In the genomic region with DNA sequence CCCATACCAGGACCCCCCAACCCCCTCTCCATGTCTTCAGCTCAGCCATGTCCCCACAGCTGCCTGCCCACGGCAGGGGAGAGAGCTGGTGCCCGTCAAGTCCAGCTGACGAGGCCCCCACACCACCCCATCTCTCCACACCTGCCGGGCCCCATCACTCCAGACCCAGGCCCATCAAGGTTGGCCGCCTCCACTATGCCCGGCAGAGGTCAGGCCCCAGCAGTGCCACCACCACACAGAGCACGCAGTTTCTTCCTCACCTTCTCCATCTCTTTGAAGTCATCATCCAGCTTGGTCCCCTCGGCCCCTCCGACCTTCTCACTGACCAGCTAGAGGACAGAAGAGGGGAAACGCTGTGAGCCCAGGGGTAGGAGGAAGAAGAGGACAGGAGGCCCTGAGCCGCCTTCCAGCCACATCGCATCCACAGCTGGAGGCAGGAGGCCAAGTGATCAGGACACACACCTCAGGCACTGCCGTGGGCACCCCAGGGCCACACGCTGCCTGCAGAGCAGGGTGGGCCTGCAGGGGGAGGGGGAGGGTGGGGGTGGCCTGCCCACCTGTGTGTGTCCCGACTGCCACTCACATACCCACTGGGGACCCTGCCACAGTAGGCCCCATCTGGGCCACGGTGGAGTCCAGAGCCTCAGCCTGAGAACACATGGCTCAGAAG, we compare ENCODE assay signal across 18 cellular contexts. TPM values are rescaled to one million over a fixed set of nuclear protein-coding genes. Genes with fewer than 3 reads are reported as not detected.
DNase-seq lines count a peak whose midpoint lies in the region; TF ChIP-seq lines count a peak whose summit lies in the region.
"Had no signal": no experiment of that assay in that cellular context is flagged by ENCODE, and none has a peak within 500 bp of the region (broad histone marks: within the 10 kb centered on the region; RNA-seq: fewer than 3 reads in every experiment).

No MANE protein-coding gene starts in this region.

- peak overlapping the region; percentile 32 for H3K27ac Mint-ChIP-seq in activated CD4-positive, alpha-beta T cell treated with anti-CD3 and anti-CD28 coated beads, Interleukin-2, amount 10 ng/mL, durations not matched to agents 24 days and 14 days
- peak overlapping the region; percentile 97 for H3K27ac Mint-ChIP-seq in activated CD4-positive, alpha-beta memory T cell treated with anti-CD3 and anti-CD28 coated beads, Interleukin-2, amount 10 ng/mL, durations not matched to agents 7 days and 5 days
- H3K27ac Mint-ChIP-seq in mesothelial cell of epicardium, result peak overlapping the region; percentile 25
- no peak overlapping the region for H3K27ac Mint-ChIP-seq in Calu3 (ENCODE audit: unreplicated experiment)
- H3K27ac Mint-ChIP-seq: HFFc6 had no signal

- TF ChIP-seq CTCF in mesothelial cell of epicardium (IDR thresholded peaks at IDR 0.05; ENCODE audit: unreplicated experiment), result no peak
- TF ChIP-seq CTCF in spleen (IDR thresholded peaks at IDR 0.05 in 8 of 11, conservative IDR thresholded peaks at IDR 0.05 in 3 of 11), result no peak
- no peak for TF ChIP-seq CTCF in Calu3 (IDR thresholded peaks at IDR 0.05; ENCODE audit: unreplicated experiment)

- POLR2A ChIA-PET in activated CD4-positive, alpha-beta memory T cell treated with anti-CD3 and anti-CD28 coated beads, Interleukin-2, amount 10 ng/mL, durations not matched to agents 7 days and 5 days (lab: Charles Lee), result interaction anchor here (0.6 to 5.9 kb wide), 6 partner anchors 10 to 49 kb away, joined by 3 to 22 read pairs (median 4); a partner anchor contains a TSS

- TF ChIP-seq POLR2A in spleen (IDR thresholded peaks at IDR 0.05), result no peak

- peaks cover 27% of the 10 kb centered on the region for H3K4me1 Mint-ChIP-seq in activated CD4-positive, alpha-beta T cell treated with anti-CD3 and anti-CD28 coated beads, Interleukin-2, amount 10 ng/mL, durations not matched to agents 24 days and 14 days
- peaks cover 46% of the 10 kb centered on the region for H3K4me1 Mint-ChIP-seq in activated CD4-positive, alpha-beta memory T cell treated with anti-CD3 and anti-CD28 coated beads, Interleukin-2, amount 10 ng/mL, durations not matched to agents 7 days and 5 days
- H3K4me1 Mint-ChIP-seq in mesothelial cell of epicardium (peaks cover 26% of the 10 kb centered on the region), Calu3 (ENCODE audit: low read depth, unreplicated experiment) (peaks cover 8% of the 10 kb centered on the region)

- H3K4me3 Mint-ChIP-seq in activated CD4-positive, alpha-beta T cell treated with anti-CD3 and anti-CD28 coated beads, Interleukin-2, amount 10 ng/mL, durations not matched to agents 24 days and 14 days, result no peak overlapping the region
- H3K4me3 Mint-ChIP-seq in activated CD4-positive, alpha-beta memory T cell treated with anti-CD3 and anti-CD28 coated beads, Interleukin-2, amount 10 ng/mL, durations not matched to agents 7 days and 5 days, result no peak overlapping the region
- H3K4me3 Mint-ChIP-seq in mesothelial cell of epicardium (no peak overlapping the region), Calu3 (ENCODE audit: low read depth, unreplicated experiment) (no peak overlapping the region)
- H3K4me3 Mint-ChIP-seq: HFFc6 had no signal

- no peaks in the 10 kb centered on the region for H3K27me3 ChIP-seq in spleen (replicated peaks in 1 of 7)
- H3K27me3 ChIP-seq: body of pancreas, colonic mucosa, uterus had no signal

- H3K9me3 ChIP-seq in spleen, result no peaks in the 10 kb centered on the region
- H3K9me3 ChIP-seq: body of pancreas, colonic mucosa, uterus had no signal

- 91 to 95% (median 93%) methylated on average over 15 to 16 of the region's 16 CpGs for WGBS in spleen, 5 donors

- peaks cover 23% of the 10 kb centered on the region for H3K36me3 Mint-ChIP-seq in activated CD4-positive, alpha-beta T cell treated with anti-CD3 and anti-CD28 coated beads, Interleukin-2, amount 10 ng/mL, durations not matched to agents 24 days and 14 days (ENCODE audit: low read depth)
- H3K36me3 Mint-ChIP-seq in activated CD4-positive, alpha-beta memory T cell treated with anti-CD3 and anti-CD28 coated beads, Interleukin-2, amount 10 ng/mL, durations not matched to agents 7 days and 5 days (ENCODE audit: low read depth), result peaks cover 16% of the 10 kb centered on the region
- peaks cover 6% of the 10 kb centered on the region for H3K36me3 Mint-ChIP-seq in mesothelial cell of epicardium
- peaks cover 17% of the 10 kb centered on the region for H3K36me3 Mint-ChIP-seq in Calu3 (ENCODE audit: insufficient read depth, unreplicated experiment)

- DNase-seq in activated CD4-positive, alpha-beta T cell treated with anti-CD3 and anti-CD28 coated beads, Interleukin-2, amount 10 ng/mL, durations not matched to agents 24 days and 14 days, result no peak
- no peak for DNase-seq in activated CD4-positive, alpha-beta T cell treated with anti-CD3 and anti-CD28 coated beads, Interleukin-2, amount 50 U/mL, for 48 hours
- no peak for DNase-seq in activated CD4-positive, alpha-beta memory T cell treated with anti-CD3 and anti-CD28 coated beads, Interleukin-2, amount 10 ng/mL, durations not matched to agents 7 days and 5 days
- DNase-seq in mesothelial cell of epicardium (ENCODE audit: low spot score in 2 of 2, unreplicated experiment in 2 of 2) (no peak), spleen (peak; percentile 63), DMS79 treated with DMSO at 0.1 percent for 48 hours (lab: John Stamatoyannopoulos, UW) (no peak), UCSD-AML1 (lab: John Stamatoyannopoulos, UW; ENCODE audit: unreplicated experiment) (no peak), Calu3 (no peak)
- DNase-seq: activated T-cell treated with anti-CD3 and anti-CD28 coated beads, Interleukin-2, amount 50 U/mL, for 48 hours; body of pancreas; colonic mucosa; GF-D8; HFFc6; NCI-H1417; NCI-H526 treated with DMSO at 0.1 percent for 48 hours; occipital lobe; uterus had no signal

- intact Hi-C loops in activated CD4-positive, alpha-beta T cell treated with anti-CD3 and anti-CD28 coated beads, Interleukin-2, amount 10 ng/mL, durations not matched to agents 24 days and 14 days (cut with micrococcal nuclease), result no loop called here
- intact Hi-C loops in spleen (cut with DNase I; ENCODE audit: low total_unique reads), result no loop called here
- intact Hi-C loops in Calu3 (cut with micrococcal nuclease; ENCODE audit: unreplicated experiment), result no loop called here

- no peaks in the 10 kb centered on the region for H3K27me3 Mint-ChIP-seq in activated CD4-positive, alpha-beta T cell treated with anti-CD3 and anti-CD28 coated beads, Interleukin-2, amount 10 ng/mL, durations not matched to agents 24 days and 14 days
- H3K27me3 Mint-ChIP-seq in activated CD4-positive, alpha-beta memory T cell treated with anti-CD3 and anti-CD28 coated beads, Interleukin-2, amount 10 ng/mL, durations not matched to agents 7 days and 5 days, result no peaks in the 10 kb centered on the region
- H3K27me3 Mint-ChIP-seq in mesothelial cell of epicardium (ENCODE audit: low read depth), result no peaks in the 10 kb centered on the region
- no peaks in the 10 kb centered on the region for H3K27me3 Mint-ChIP-seq in Calu3 (ENCODE audit: unreplicated experiment)

- peak overlapping the region in 4 of 8 donors; percentile 85 to 92 (median 88) for H3K27ac ChIP-seq in spleen
- H3K27ac ChIP-seq: body of pancreas, C4-2B, colonic mucosa, uterus had no signal

- H3K4me1 ChIP-seq in spleen, result peaks cover 42 to 55% (median 44%) of the 10 kb centered on the region in 6 donors

- H3K4me3 ChIP-seq in spleen, result no peak overlapping the region
- H3K4me3 ChIP-seq: body of pancreas, colonic mucosa, uterus had no signal

- H3K36me3 ChIP-seq in spleen, result peaks cover 4 to 74% (median 50%) of the 10 kb centered on the region in 6 donors
- H3K36me3 ChIP-seq: uterus had no signal

- CTCF ChIA-PET in activated CD4-positive, alpha-beta memory T cell treated with anti-CD3 and anti-CD28 coated beads, Interleukin-2, amount 10 ng/mL, durations not matched to agents 7 days and 5 days (lab: Charles Lee), result interaction anchor here (0.6 to 1.7 kb wide), 2 partner anchors 14 to 379 kb away, joined by 5 to 7 read pairs; no protein-coding TSS in a partner anchor
- CTCF ChIA-PET in Calu3 (lab: Charles Lee), result no interaction called here

- no TSS peak for BruUV-seq in Calu3 (replicated peaks; lab: Mats Ljungman, UMichigan)

- H3K9me3 Mint-ChIP-seq in activated CD4-positive, alpha-beta T cell treated with anti-CD3 and anti-CD28 coated beads, Interleukin-2, amount 10 ng/mL, durations not matched to agents 24 days and 14 days, result no peaks in the 10 kb centered on the region
- no peaks in the 10 kb centered on the region for H3K9me3 Mint-ChIP-seq in activated CD4-positive, alpha-beta memory T cell treated with anti-CD3 and anti-CD28 coated beads, Interleukin-2, amount 10 ng/mL, durations not matched to agents 7 days and 5 days
- H3K9me3 Mint-ChIP-seq in mesothelial cell of epicardium, result no peaks in the 10 kb centered on the region
- no peaks in the 10 kb centered on the region for H3K9me3 Mint-ChIP-seq in Calu3 (ENCODE audit: low read depth, unreplicated experiment)
- H3K9me3 Mint-ChIP-seq: HFFc6 had no signal

RNA-seq across cellular contexts. Expression of a gene that starts 23.4 kb away (rescaled TPM):
- 20.6 and 21.0 TPM in 2 replicates for total RNA-seq in activated CD4-positive, alpha-beta T cell treated with anti-CD3 and anti-CD28 coated beads, Interleukin-2, amount 10 ng/mL, durations not matched to agents 24 days and 14 days
- 10 to 100 TPM; 19.1 to 20.4 TPM for total RNA-seq in activated CD4-positive, alpha-beta memory T cell treated with anti-CD3 and anti-CD28 coated beads, Interleukin-2, amount 10 ng/mL, durations not matched to agents 7 days and 5 days
- 34.6 to 42.4 TPM (median 42.2 TPM) in 3 replicates for total RNA-seq in mesothelial cell of epicardium
- total RNA-seq in spleen, result 10 to 100 TPM in 4 of 7 donors, 1 to 10 TPM in 3; 6.4 to 24.2 (median 13.8) TPM
- polyA plus RNA-seq in spleen, result 10 to 100 TPM; 17.1 to 24.0 (median 17.9) TPM
- total RNA-seq in Calu3 (2022), result 15.3 and 21.1 TPM in 2 replicates

RNA-seq across cellular contexts. Expression of a gene that starts 28.2 kb away (rescaled TPM):
- 14.2 and 16.8 TPM in 2 replicates for total RNA-seq in activated CD4-positive, alpha-beta T cell treated with anti-CD3 and anti-CD28 coated beads, Interleukin-2, amount 10 ng/mL, durations not matched to agents 24 days and 14 days
- 1 to 10 TPM; 8.3 to 8.6 TPM for total RNA-seq in activated CD4-positive, alpha-beta memory T cell treated with anti-CD3 and anti-CD28 coated beads, Interleukin-2, amount 10 ng/mL, durations not matched to agents 7 days and 5 days
- total RNA-seq in mesothelial cell of epicardium (74.0 to 79.4 TPM (median 75.3 TPM) in 3 replicates), spleen (1 to 10 TPM in 4 of 7 donors, under 1 TPM in 2, not detected in 1; 0.79 to 5.1 (median 1.6) TPM), Calu3 (2022) (28.7 and 30.5 TPM in 2 replicates)
- polyA plus RNA-seq in spleen, result 1 to 10 TPM; 2.1 to 2.9 (median 2.5) TPM

RNA-seq across cellular contexts. Expression of a gene that starts 33.5 kb away (rescaled TPM):
- 53.8 and 56.8 TPM in 2 replicates for total RNA-seq in activated CD4-positive, alpha-beta T cell treated with anti-CD3 and anti-CD28 coated beads, Interleukin-2, amount 10 ng/mL, durations not matched to agents 24 days and 14 days
- total RNA-seq in activated CD4-positive, alpha-beta memory T cell treated with anti-CD3 and anti-CD28 coated beads, Interleukin-2, amount 10 ng/mL, durations not matched to agents 7 days and 5 days, result 10 to 100 TPM; 62.1 to 64.0 TPM
- total RNA-seq in mesothelial cell of epicardium, result 89.9 to 91.7 TPM (median 90.1 TPM) in 3 replicates
- 10 to 100 TPM; 37.2 to 77.4 (median 66.2) TPM for total RNA-seq in spleen
- 10 to 100 TPM; 26.1 to 44.0 (median 31.3) TPM for polyA plus RNA-seq in spleen
- total RNA-seq in Calu3 (2022), result 40.7 and 42.0 TPM in 2 replicates

RNA-seq across cellular contexts. Expression of a gene that starts 35.6 kb away (rescaled TPM):
- total RNA-seq in activated CD4-positive, alpha-beta T cell treated with anti-CD3 and anti-CD28 coated beads, Interleukin-2, amount 10 ng/mL, durations not matched to agents 24 days and 14 days, result 99.4 and 103 TPM in 2 replicates
- 10 to 100 TPM; 71.7 to 82.5 TPM for total RNA-seq in activated CD4-positive, alpha-beta memory T cell treated with anti-CD3 and anti-CD28 coated beads, Interleukin-2, amount 10 ng/mL, durations not matched to agents 7 days and 5 days
- total RNA-seq in mesothelial cell of epicardium (30.9 to 35.1 TPM (median 33.1 TPM) in 3 replicates), spleen (10 to 100 TPM in 5 of 7 donors, 1 to 10 TPM in 2; 9.4 to 17.9 (median 10.6) TPM), Calu3 (2022) (37.2 and 43.3 TPM in 2 replicates)
- 1 to 10 TPM; 3.8 to 7.4 (median 5.7) TPM for polyA plus RNA-seq in spleen
